ENCODE assay signal across 8 cellular contexts in the genomic region with DNA sequence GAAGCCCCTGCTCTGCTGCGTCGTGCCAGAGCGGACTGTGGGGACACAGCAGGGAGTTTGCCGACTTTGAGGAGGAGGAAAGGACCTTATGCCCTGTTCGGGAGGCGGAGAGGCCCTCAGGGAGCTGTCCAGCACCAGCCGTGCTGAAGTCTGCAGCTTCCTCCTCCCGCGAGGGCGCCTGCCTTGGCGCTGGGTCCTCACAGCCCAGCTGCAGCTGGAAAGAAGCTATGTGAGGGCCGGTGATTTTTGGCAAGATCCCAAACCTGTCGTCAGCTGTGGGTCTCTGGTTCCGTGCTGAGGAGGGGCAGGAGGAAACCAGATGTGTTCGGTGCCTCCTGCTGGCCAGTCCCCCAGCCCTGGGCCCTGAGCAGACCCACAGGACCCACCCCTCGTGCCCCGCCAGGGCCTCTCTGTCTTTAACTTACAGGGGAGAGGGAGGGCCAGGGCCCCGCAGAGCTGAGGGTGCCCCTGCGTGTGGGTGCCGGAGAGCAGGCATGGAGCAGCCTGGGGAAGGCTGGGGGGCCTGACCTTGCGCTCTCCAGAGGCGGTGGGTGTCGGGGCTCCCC. TPM values are rescaled to one million over a fixed set of nuclear protein-coding genes. Genes with fewer than 3 reads are reported as not detected.
DNase-seq lines count a peak whose midpoint lies in the region; ATAC-seq and TF ChIP-seq lines count a peak whose summit lies in the region.

No MANE protein-coding gene starts in this region.

- H3K36me3 ChIP-seq in BLaER1: no peaks in the 10 kb centered on the region
- no peaks in the 10 kb centered on the region for H3K36me3 ChIP-seq in left lung

- no peaks in the 10 kb centered on the region for H3K4me1 Mint-ChIP-seq in HFFc6 (ENCODE audit: low read depth)

- no peak overlapping the region for H3K4me3 ChIP-seq in BLaER1
- no peak overlapping the region for H3K4me3 ChIP-seq in cardiac fibroblast (replicated peaks in 1 of 2; ENCODE audit: low read depth in 2 of 2, low read length in 2 of 2)
- H3K4me3 ChIP-seq in left lung: no peak overlapping the region

- H3K9me3 Mint-ChIP-seq in HFFc6: no peaks in the 10 kb centered on the region

- H3K4me1 ChIP-seq in BLaER1 (peaks cover 46% of the 10 kb centered on the region), left lung (no peaks in the 10 kb centered on the region)

- H3K27ac ChIP-seq in BLaER1: no peak overlapping the region
- H3K27ac ChIP-seq in left lung: no peak overlapping the region

- intact Hi-C loops in left lung (cut with DNase I): no loop called here

- no peak for TF ChIP-seq POLR2A in GM18505 (IDR thresholded peaks at IDR 0.05; ENCODE audit: borderline replicate concordance, extremely low read depth, insufficient read depth, insufficient read length)

- peak; percentile 88 for ATAC-seq in left lung
- no peak for ATAC-seq in GM18505 (IDR thresholded peaks at IDR 0.05; ENCODE audit: unreplicated experiment)
- ATAC-seq in GM19467 (IDR thresholded peaks at IDR 0.05; ENCODE audit: unreplicated experiment): no peak

- H3K27me3 ChIP-seq in BLaER1 (peaks cover 32% of the 10 kb centered on the region), left lung (peaks cover 0 to 100% of the 10 kb centered on the region in 2 donors)

- peaks cover 2% of the 10 kb centered on the region for H3K27me3 Mint-ChIP-seq in HFFc6 (ENCODE audit: insufficient read depth)

- no peaks in the 10 kb centered on the region for H3K36me3 Mint-ChIP-seq in HFFc6 (ENCODE audit: low read depth)

- H3K4me2 ChIP-seq in BLaER1: peak overlapping the region; percentile 81

- no peak overlapping the region for H3K4me3 Mint-ChIP-seq in HFFc6

- H3K9me3 ChIP-seq in BLaER1: no peaks in the 10 kb centered on the region
- H3K9me3 ChIP-seq in left lung: no peaks in the 10 kb centered on the region

- no peak overlapping the region for H3K27ac Mint-ChIP-seq in HFFc6

- TF ChIP-seq CTCF in HFFc6 (IDR thresholded peaks at IDR 0.05) (no peak; the same call in 1 of the 2 replicates), cardiac fibroblast (IDR thresholded peaks at IDR 0.05; ENCODE audit: low read depth, low read length) (no peak), left lung (IDR thresholded peaks at IDR 0.05) (no peak)

- DNase-seq in HFFc6: peak; percentile 20
- DNase-seq in T follicular helper cell (ENCODE audit: low read depth): peak; percentile 25
- DNase-seq in cardiac fibroblast (ENCODE audit: low read depth in 2 of 2): peak; percentile 59 to 69
- peak; percentile 64 to 86 for DNase-seq in left lung
- peak; percentile 27 for DNase-seq in stromal cell of bone marrow (ENCODE audit: low read depth)

- H3K9ac ChIP-seq in BLaER1: no peak overlapping the region

- H4K20me1 ChIP-seq in BLaER1: peaks cover 82% of the 10 kb centered on the region

RNA-seq across cellular contexts. Expression of gene BRSK2, which starts 12.0 kb away (rescaled TPM):
- total RNA-seq in HFFc6 (2021; fragmentation: NEBNext Ultra II Directional; extraction: Animal tissue kit (Norgen Biotek cat#: 25700)): under 1 TPM in 5 of 6 experiments, not detected in 1; 0.14 to 0.99 (median 0.47) TPM
- total RNA-seq in left lung: under 1 TPM; 0.13 to 0.32 TPM

Comparison
In these comparisons a context has a peak if more than half of its experiments do, and no peak if none do; other contexts are left out.
1. DNase-seq: peak in every context shown above with its lines; median percentile 75 in left lung; 64 in cardiac fibroblast; 27 in stromal cell of bone marrow; 25 in T follicular helper cell; 20 in HFFc6.